Comparison of ENCODE assay signal across 8 cellular contexts in the genomic region with DNA sequence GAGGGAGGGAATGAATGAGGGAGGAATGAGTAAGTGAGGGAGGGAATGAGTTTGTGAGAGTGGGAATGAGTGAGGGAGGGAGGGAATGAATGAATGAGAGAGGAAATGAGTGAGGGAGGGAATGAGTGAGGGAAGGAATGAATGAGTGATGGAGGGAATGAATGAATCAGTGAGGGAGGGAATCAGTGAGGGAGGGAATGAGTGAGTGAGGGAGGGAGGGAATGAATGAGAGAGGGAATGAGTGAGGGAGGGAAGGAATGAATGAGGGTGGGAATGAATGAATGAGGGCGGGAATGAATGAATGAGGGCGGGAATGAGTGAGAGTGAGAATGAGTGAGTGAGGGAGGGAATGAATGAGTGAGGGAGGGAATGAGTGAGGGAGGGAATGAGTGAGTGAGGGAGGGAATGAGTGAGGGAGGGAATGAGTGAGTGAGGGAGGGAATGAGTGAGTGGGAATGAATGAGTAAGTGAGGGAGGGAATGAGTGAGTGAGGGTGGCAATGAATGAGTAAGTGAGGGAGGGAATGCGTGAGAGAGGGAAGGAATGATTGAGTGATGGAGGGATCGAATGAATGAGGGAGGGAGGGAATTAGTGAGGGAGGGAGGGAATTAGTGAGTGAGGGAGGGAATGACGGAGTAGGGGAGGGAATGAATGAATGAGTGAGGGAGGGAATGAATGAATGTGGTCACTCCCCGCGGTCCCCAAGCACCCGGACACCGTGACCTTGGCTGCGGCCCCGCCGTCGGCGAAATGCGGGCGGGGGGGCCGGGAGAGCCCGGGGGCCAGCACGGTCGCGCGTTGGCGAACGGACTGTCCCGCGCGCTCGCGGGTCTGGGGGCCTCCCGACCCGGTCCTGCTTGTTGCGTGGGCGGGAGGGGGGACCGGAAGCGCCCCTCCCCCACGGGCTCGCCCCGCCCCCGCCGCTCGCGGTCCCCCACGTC. TPM values are rescaled to one million over a fixed set of nuclear protein-coding genes. Genes with fewer than 3 reads are reported as not detected.
A peak's percentile ranks its signal among the peaks of the same experiment; 100 is the strongest.
DNase-seq lines count a peak whose midpoint lies in the region; ATAC-seq and TF ChIP-seq lines count a peak whose summit lies in the region.

No MANE protein-coding gene starts in this region.

- peaks cover 17% of the 10 kb centered on the region for H4K20me1 ChIP-seq in mammary epithelial cell (ENCODE audit: insufficient read depth, low read length)

- DNase-seq in DMS53 treated with DMSO at 0.1 percent for 48 hours (lab: John Stamatoyannopoulos, UW; ENCODE audit: unreplicated experiment) (peak; percentile 57), NCI-H1694 treated with DMSO at 0.1 percent for 48 hours (lab: John Stamatoyannopoulos, UW) (peak; percentile 24), mammary epithelial cell (peak; percentile 58), mucosa of descending colon (no peak), GM03348 (ENCODE audit: low spot score) (no peak), medulla oblongata (ENCODE audit: extremely low spot score) (no peak)
- no peak for DNase-seq in activated CD8-positive, alpha-beta memory T cell treated with anti-CD3 and anti-CD28 coated beads for 24 hours

- TF ChIP-seq CTCF in mammary epithelial cell (conservative IDR thresholded peaks at IDR 0.05 in 1 of 2, IDR thresholded peaks at IDR 0.05 in 1 of 2; ENCODE audit: extremely low read depth in 1 of 2, insufficient read depth in 1 of 2, low read depth in 1 of 2, low read length in 2 of 2) (no peak), mucosa of descending colon (IDR thresholded peaks at IDR 0.05) (no peak)

- no TSS peak for BruUV-seq in mammary epithelial cell (replicated peaks; lab: Mats Ljungman, UMichigan)

- intact Hi-C loops in mammary epithelial cell (cut with micrococcal nuclease) (loop anchor here (5.0 kb wide), 1 partner anchor 34 kb away; no protein-coding TSS in a partner anchor), mucosa of descending colon (cut with DNase I, micrococcal nuclease) (no loop called here)

- no peak overlapping the region for H3K27ac ChIP-seq in mammary epithelial cell (ENCODE audit: insufficient read depth, low read depth, low read length)

- ATAC-seq in GM21723 (IDR thresholded peaks at IDR 0.05; ENCODE audit: unreplicated experiment) (peak; percentile 15), mucosa of descending colon (peak; percentile 38)

- H3K36me3 ChIP-seq in mammary epithelial cell (ENCODE audit: insufficient read depth, low read length) (peaks cover 3% of the 10 kb centered on the region), mucosa of descending colon (ENCODE audit: low read depth) (no peaks in the 10 kb centered on the region)

- CTCF ChIA-PET in mammary epithelial cell (lab: Charles Lee; ENCODE audit: low non-redundant PET), result no interaction called here

- dilution Hi-C loops in mammary epithelial cell (cut with HindIII; ENCODE audit: low sequenced_read_pairs), result no loop called here

- no CpG with 5 or more reads among the region's 43 CpGs for WGBS in mammary epithelial cell (ENCODE audit: low coverage, missing lambda C conversion rate)

- H3K4me2 ChIP-seq in mammary epithelial cell (ENCODE audit: insufficient read depth, low read depth, low read length), result no peak overlapping the region

- peaks cover 37% of the 10 kb centered on the region for H3K79me2 ChIP-seq in mammary epithelial cell (ENCODE audit: insufficient read depth, low read length)

- H3K9me3 ChIP-seq in mammary epithelial cell (replicated peaks; ENCODE audit: insufficient read depth, low read length) (no peaks in the 10 kb centered on the region), mucosa of descending colon (no peaks in the 10 kb centered on the region)

- H3K27me3 ChIP-seq in mammary epithelial cell (ENCODE audit: insufficient read depth, low read length), result no peaks in the 10 kb centered on the region

- no peak overlapping the region for H3K9ac ChIP-seq in mammary epithelial cell (ENCODE audit: insufficient read depth, low read length)

- in situ Hi-C loops in mammary epithelial cell (cut with MboI; ENCODE audit: low sequenced_read_pairs in 2 of 2), result no loop called here

- no peak overlapping the region for H2AFZ ChIP-seq in mammary epithelial cell (ENCODE audit: low read depth, low read length)

- H3K4me1 ChIP-seq in mammary epithelial cell (ENCODE audit: insufficient read depth, low read length) (peaks cover 31% of the 10 kb centered on the region), mucosa of descending colon (ENCODE audit: low read depth) (peaks cover 24% of the 10 kb centered on the region)

- H3K4me3 ChIP-seq in mammary epithelial cell (replicated peaks in 1 of 3; ENCODE audit: insufficient read depth in 1 of 3, low read depth in 2 of 3, low read length in 3 of 3) (peak overlapping the region in 2 of 3 experiments; percentile 36 to 47), mucosa of descending colon (peak overlapping the region; percentile 32)

RNA-seq across cellular contexts. Expression of gene UBE2I, which starts 1.1 kb away (rescaled TPM):
- total RNA-seq in mammary epithelial cell (100 to 1,000 TPM in 1 of 2 donors, 10 to 100 TPM in 1; 42.7 to 157 TPM), mucosa of descending colon (100 to 1,000 TPM in 1 of 3 donors, 10 to 100 TPM in 2; 79.8 to 101 (median 96.9) TPM)
- polyA plus RNA-seq in mammary epithelial cell, result 91.3 TPM
- polyA minus RNA-seq in mammary epithelial cell, result 104 TPM

RNA-seq across cellular contexts. Expression of gene BAIAP3, which starts 25.1 kb away (rescaled TPM):
- 1 to 10 TPM; 1.0 to 1.3 TPM for total RNA-seq in mammary epithelial cell
- 0.11 TPM for polyA plus RNA-seq in mammary epithelial cell
- polyA minus RNA-seq in mammary epithelial cell, result 0.78 TPM
- total RNA-seq in mucosa of descending colon, result 10 to 100 TPM in 1 of 3 donors, 1 to 10 TPM in 2; 5.6 to 14.6 (median 5.7) TPM

RNA-seq across cellular contexts. Expression of gene TSR3, which starts 43.4 kb away (rescaled TPM):
- total RNA-seq in mammary epithelial cell, result 10 to 100 TPM; 43.8 to 62.1 TPM
- polyA plus RNA-seq in mammary epithelial cell, result 54.6 TPM
- 28.6 TPM for polyA minus RNA-seq in mammary epithelial cell
- total RNA-seq in mucosa of descending colon, result 10 to 100 TPM; 46.4 to 57.2 (median 54.1) TPM

RNA-seq across cellular contexts. Expression of gene GNPTG, which starts 43.4 kb away (rescaled TPM):
- total RNA-seq in mammary epithelial cell (10 to 100 TPM; 33.3 to 34.8 TPM), mucosa of descending colon (10 to 100 TPM; 50.1 to 68.9 (median 57.3) TPM)
- 37.2 TPM for polyA plus RNA-seq in mammary epithelial cell
- polyA minus RNA-seq in mammary epithelial cell, result 16.2 TPM

RNA-seq across cellular contexts. Expression of gene TPSD1, which starts 52.4 kb away (rescaled TPM):
- total RNA-seq in mammary epithelial cell (not detected), mucosa of descending colon (1 to 10 TPM in 1 of 3 donors, under 1 TPM in 2; 0.35 to 4.3 (median 0.58) TPM)
- not detected for polyA plus RNA-seq in mammary epithelial cell
- polyA minus RNA-seq in mammary epithelial cell, result not detected

Comparison
In these comparisons a context has a peak if more than half of its experiments do, and no peak if none do; other contexts are left out.
1. DNase-seq: peak in DMS53 treated with DMSO at 0.1 percent for 48 hours (single experiment), NCI-H1694 treated with DMSO at 0.1 percent for 48 hours (single experiment) and mammary epithelial cell (single experiment); none in mucosa of descending colon (0 of 3), GM03348 (single experiment), medulla oblongata (single experiment) and activated CD8-positive, alpha-beta memory T cell treated with anti-CD3 and anti-CD28 coated beads for 24 hours (single experiment).